Comparison of ENCODE assay signal across 18 cellular contexts in genomic region chr11:92050305-92050704, GRCh38.
"Had no signal": no experiment of that assay in that cellular context is flagged by ENCODE, and none has a peak within 500 bp of the region (broad histone marks: within the 10 kb centered on the region; RNA-seq: fewer than 3 reads in every experiment).

No MANE protein-coding gene starts in this region.

- H3K9me3 ChIP-seq: gastrocnemius medialis, left ventricle myocardium inferior, tibial artery had no signal

- DNase-seq: activated CD4-positive, alpha-beta memory T cell treated with anti-CD3 and anti-CD28 coated beads for 36 hours; activated CD4-positive, alpha-beta T cell treated with anti-CD3 and anti-CD28 coated beads for 1 hour; activated gamma-delta T cell treated with Interleukin-2 at 50 U/mL for 16 hours; activated naive CD8-positive, alpha-beta T cell treated with anti-CD3 and anti-CD28 coated beads for 36 hours; activated T-cell treated with anti-CD3 and anti-CD28 coated beads for 4 hours; amniotic stem cell; dorsolateral prefrontal cortex; gastrocnemius medialis; head of caudate nucleus; left ventricle myocardium inferior; mammary epithelial cell; right cardiac atrium; stimulated activated naive CD8-positive, alpha-beta T cell treated with anti-CD3 and anti-CD28 coated beads, Interleukin-15, Interleukin-2, amounts not matched to agents 100 U/mL and 50 U/mL, for 24 hours; substantia nigra; T1000; tibial artery; WERI-Rb-1 had no signal

- ATAC-seq: gastrocnemius medialis; right cardiac atrium; stimulated activated naive CD8-positive, alpha-beta T cell treated with anti-CD3 and anti-CD28 coated beads, Interleukin-15, Interleukin-2, amounts not matched to agents 100 U/mL and 50 U/mL, for 24 hours had no signal

- H3K4me3 ChIP-seq: dorsolateral prefrontal cortex, gastrocnemius medialis, left ventricle myocardium inferior, tibial artery had no signal

- H3K36me3 ChIP-seq: gastrocnemius medialis, left ventricle myocardium inferior, tibial artery, WERI-Rb-1 had no signal

- H3K4me1 ChIP-seq: gastrocnemius medialis, tibial artery had no signal

- H3K27ac ChIP-seq: dorsolateral prefrontal cortex, epithelial cell of prostate, gastrocnemius medialis, left ventricle myocardium inferior, tibial artery, WERI-Rb-1 had no signal

- H3K27me3 ChIP-seq: dorsolateral prefrontal cortex, gastrocnemius medialis, tibial artery had no signal
